Comparison of ENCODE assay signal across 8 cellular contexts in genomic region chr18:59988098-59988706, GRCh38.
DNase-seq lines count a peak whose midpoint lies in the region; ATAC-seq and TF ChIP-seq lines count a peak whose summit lies in the region.

No MANE protein-coding gene starts in this region.

- peak; percentile 65 for ATAC-seq in HG02678 (IDR thresholded peaks at IDR 0.05; ENCODE audit: unreplicated experiment)

- TF ChIP-seq CTCF in foreskin fibroblast (IDR thresholded peaks at IDR 0.05; ENCODE audit: low read depth, low read length): peak; percentile 92

- DNase-seq in G401 (ENCODE audit: low spot score) (peak; percentile 44), NCI-H82 treated with DMSO at 0.1 percent for 48 hours (lab: John Stamatoyannopoulos, UW; ENCODE audit: unreplicated experiment) (peak; percentile 10), activated T-cell treated with anti-CD3 and anti-CD28 coated beads for 48 hours (ENCODE audit: low read depth) (peak; percentile 27), foreskin fibroblast (peak; percentile 33 to 79), renal cortical epithelial cell (ENCODE audit: low read depth) (peak; percentile 50), GOT3 (lab: John Stamatoyannopoulos, UW) (no peak), NCI-H774 (lab: John Stamatoyannopoulos, UW) (no peak)

- no peak overlapping the region for H3K4me3 ChIP-seq in foreskin fibroblast (ENCODE audit: low read depth in 1 of 2, low read length in 2 of 2)

- in situ Hi-C loops in G401 (cut with HindIII; ENCODE audit: low sequenced_read_pairs): no loop called here

Comparison
In these comparisons a context has a peak if more than half of its experiments do, and no peak if none do; other contexts are left out.
1. DNase-seq: peak in G401 (single experiment), NCI-H82 treated with DMSO at 0.1 percent for 48 hours (single experiment), activated T-cell treated with anti-CD3 and anti-CD28 coated beads for 48 hours (single experiment), foreskin fibroblast (2 of 2) and renal cortical epithelial cell (single experiment); none in GOT3 (single experiment) and NCI-H774 (single experiment).